Comparison of ENCODE assay signal across 1 cellular context in the genomic region with DNA sequence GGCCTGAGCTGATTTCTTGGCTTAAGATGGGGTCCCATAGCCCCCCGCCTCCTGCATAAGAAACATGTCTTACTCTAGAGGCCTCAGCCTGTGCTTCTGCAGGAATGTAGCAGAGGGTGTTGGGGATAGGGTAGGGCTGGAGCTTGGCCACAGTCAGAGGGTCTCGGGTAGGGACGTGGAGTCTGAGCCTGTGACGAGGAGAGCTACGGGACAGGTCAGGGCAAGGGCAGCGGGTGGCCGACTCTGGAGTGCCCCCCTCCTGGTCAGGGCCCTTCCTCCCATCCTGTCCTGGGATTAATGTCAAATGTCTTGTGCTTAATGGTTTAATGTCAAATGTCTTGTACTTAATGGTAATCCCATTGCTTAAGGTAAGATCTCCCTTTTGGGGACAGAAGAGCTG.
TF ChIP-seq lines count a peak whose summit lies in the region.

No MANE protein-coding gene starts in this region.

TF ChIP-seq in WTC11, 78 proteins besides CTCF, POLR2A, EP300 and RAD21 (continued from another document):
- TF ChIP-seq, protein P1, sequence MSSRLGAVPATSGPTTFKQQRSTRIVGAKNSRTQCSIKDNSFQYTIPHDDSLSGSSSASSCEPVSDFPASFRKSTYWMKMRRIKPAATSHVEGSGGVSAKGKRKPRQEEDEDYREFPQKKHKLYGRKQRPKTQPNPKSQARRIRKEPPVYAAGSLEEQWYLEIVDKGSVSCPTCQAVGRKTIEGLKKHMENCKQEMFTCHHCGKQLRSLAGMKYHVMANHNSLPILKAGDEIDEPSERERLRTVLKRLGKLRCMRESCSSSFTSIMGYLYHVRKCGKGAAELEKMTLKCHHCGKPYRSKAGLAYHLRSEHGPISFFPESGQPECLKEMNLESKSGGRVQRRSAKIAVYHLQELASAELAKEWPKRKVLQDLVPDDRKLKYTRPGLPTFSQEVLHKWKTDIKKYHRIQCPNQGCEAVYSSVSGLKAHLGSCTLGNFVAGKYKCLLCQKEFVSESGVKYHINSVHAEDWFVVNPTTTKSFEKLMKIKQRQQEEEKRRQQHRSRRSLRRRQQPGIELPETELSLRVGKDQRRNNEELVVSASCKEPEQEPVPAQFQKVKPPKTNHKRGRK (CRISPR knock-in tag; IDR thresholded peaks at IDR 0.05; ENCODE audit: borderline replicate concordance), result no peak
- TF ChIP-seq ZBTB21 (CRISPR knock-in tag; IDR thresholded peaks at IDR 0.05; ENCODE audit: borderline replicate concordance), result no peak
